Comparison of ENCODE assay signal across 14 cellular contexts in the genomic region with DNA sequence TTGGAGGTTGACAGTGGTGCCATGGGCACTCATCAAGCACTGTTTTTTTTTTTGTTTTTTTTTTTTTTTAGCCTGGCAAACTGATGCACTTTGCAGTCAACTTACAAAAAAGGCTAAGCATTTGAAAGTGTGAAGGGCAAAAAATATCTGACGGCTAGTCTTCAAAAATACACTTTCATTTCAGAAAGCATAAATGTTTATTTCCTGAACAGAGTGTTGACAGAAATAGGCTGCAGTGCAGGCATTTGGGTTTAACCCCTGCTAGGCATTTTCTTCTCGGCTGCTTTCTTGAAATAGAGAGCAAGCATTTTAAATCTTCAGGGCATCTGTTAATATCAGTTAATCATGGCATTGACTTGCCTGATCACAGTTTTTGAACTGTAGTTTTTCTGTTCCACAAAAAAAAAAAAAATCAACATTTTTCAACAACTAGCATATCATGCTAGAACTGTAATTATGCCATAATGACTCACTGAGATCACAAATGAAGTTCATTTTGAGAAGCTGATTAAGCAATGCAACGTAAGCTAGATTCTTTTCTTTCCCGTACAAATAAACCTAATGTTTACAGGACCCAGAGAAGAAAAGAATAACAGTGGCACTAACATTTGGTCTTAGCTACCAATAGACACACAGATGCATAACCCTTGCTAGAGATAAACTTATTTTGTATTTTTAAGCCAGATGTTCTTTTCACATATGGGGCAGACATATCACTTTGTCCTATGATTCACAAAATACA.
DNase-seq lines count a peak whose midpoint lies in the region; ATAC-seq and TF ChIP-seq lines count a peak whose summit lies in the region.
"Had no signal": no experiment of that assay in that cellular context is flagged by ENCODE, and none has a peak within 500 bp of the region (broad histone marks: within the 10 kb centered on the region; RNA-seq: fewer than 3 reads in every experiment).

No MANE protein-coding gene starts in this region.

- no peaks in the 10 kb centered on the region for H3K27me3 Mint-ChIP-seq in CD4-positive, alpha-beta memory T cell
- H3K27me3 Mint-ChIP-seq in activated T-helper 1 cell treated with anti-CD3 and anti-CD28 coated beads, Interleukin-12 subunit alpha, Interleukin-12 subunit beta, Interleukin-2, Interleukin-4 antibody, amounts not matched to agents 30 ng/mL and 10 ng/mL and 1 ng/mL, durations not matched to agents 14 hours and 24 hours and 36 hours (ENCODE audit: insufficient read depth), result no peaks in the 10 kb centered on the region
- H3K27me3 Mint-ChIP-seq: activated naive CD8-positive, alpha-beta T cell had no signal

- DNase-seq in AG08396 (ENCODE audit: low spot score), result peak; percentile 9
- peak; percentile 27 for DNase-seq in fibroblast of pulmonary artery (ENCODE audit: low read depth)
- no peak for DNase-seq in CD4-positive, alpha-beta memory T cell
- no peak for DNase-seq in activated T-helper 1 cell treated with anti-CD3 and anti-CD28 coated beads, Interleukin-12 subunit alpha, Interleukin-12 subunit beta, Interleukin-2, Interleukin-4 antibody, amounts not matched to agents 30 ng/mL and 10 ng/mL and 1 ng/mL, durations not matched to agents 14 hours and 24 hours and 36 hours (ENCODE audit: low spot score)
- no peak for DNase-seq in kidney glomerular epithelial cell (lab: John Stamatoyannopoulos, UW)
- no peak for DNase-seq in NCI-H345 (lab: John Stamatoyannopoulos, UW)
- DNase-seq: activated CD4-positive, alpha-beta T cell treated with anti-CD3 and anti-CD28 coated beads, Interleukin-2, amount 50 U/mL, for 1 hour; GOT3; NCI-H748 treated with DMSO at 0.1 percent for 48 hours; nephron progenitor cell had no signal

- POLR2A ChIA-PET in CD4-positive, alpha-beta memory T cell (lab: Charles Lee; ENCODE audit: partially characterized antibody), result no interaction called here

- H3K27ac ChIP-seq in CD4-positive, alpha-beta memory T cell (ENCODE audit: low read depth, low read length), result no peak overlapping the region

- H3K9me3 Mint-ChIP-seq in CD4-positive, alpha-beta memory T cell, result peaks cover 0 to 15% (median 3%) of the 10 kb centered on the region in 8 donors
- H3K9me3 Mint-ChIP-seq in activated T-helper 1 cell treated with anti-CD3 and anti-CD28 coated beads, Interleukin-12 subunit alpha, Interleukin-12 subunit beta, Interleukin-2, Interleukin-4 antibody, amounts not matched to agents 30 ng/mL and 10 ng/mL and 1 ng/mL, durations not matched to agents 14 hours and 24 hours and 36 hours, result peaks cover 9% of the 10 kb centered on the region
- H3K9me3 Mint-ChIP-seq: nephron progenitor cell had no signal

- TF ChIP-seq CTCF in WI38 (IDR thresholded peaks at IDR 0.05; ENCODE audit: low read depth, low read length) (no peak), fibroblast of pulmonary artery (IDR thresholded peaks at IDR 0.05; ENCODE audit: low read length, missing control alignments) (no peak)

- H3K4me1 Mint-ChIP-seq in CD4-positive, alpha-beta memory T cell, result no peaks in the 10 kb centered on the region
- H3K4me1 Mint-ChIP-seq in activated T-helper 1 cell treated with anti-CD3 and anti-CD28 coated beads, Interleukin-12 subunit alpha, Interleukin-12 subunit beta, Interleukin-2, Interleukin-4 antibody, amounts not matched to agents 30 ng/mL and 10 ng/mL and 1 ng/mL, durations not matched to agents 14 hours and 24 hours and 36 hours (ENCODE audit: low read depth), result no peaks in the 10 kb centered on the region
- H3K4me1 Mint-ChIP-seq: nephron progenitor cell had no signal

- CTCF ChIA-PET in CD4-positive, alpha-beta memory T cell (lab: Charles Lee; ENCODE audit: partially characterized antibody), result no interaction called here

- H3K4me3 Mint-ChIP-seq in CD4-positive, alpha-beta memory T cell, result no peak overlapping the region
- H3K4me3 Mint-ChIP-seq in activated T-helper 1 cell treated with anti-CD3 and anti-CD28 coated beads, Interleukin-12 subunit alpha, Interleukin-12 subunit beta, Interleukin-2, Interleukin-4 antibody, amounts not matched to agents 30 ng/mL and 10 ng/mL and 1 ng/mL, durations not matched to agents 14 hours and 24 hours and 36 hours, result no peak overlapping the region
- H3K4me3 Mint-ChIP-seq: activated naive CD8-positive, alpha-beta T cell; nephron progenitor cell had no signal

- H3K27me3 ChIP-seq in CD4-positive, alpha-beta memory T cell (ENCODE audit: insufficient read depth, low read length), result no peaks in the 10 kb centered on the region

- intact Hi-C loops in CD4-positive, alpha-beta memory T cell (cut with micrococcal nuclease), result no loop called here
- intact Hi-C loops in activated T-helper 1 cell treated with anti-CD3 and anti-CD28 coated beads, Interleukin-12 subunit alpha, Interleukin-12 subunit beta, Interleukin-2, Interleukin-4 antibody, amounts not matched to agents 30 ng/mL and 10 ng/mL and 1 ng/mL, durations not matched to agents 14 hours and 24 hours and 36 hours (cut with micrococcal nuclease), result no loop called here

- H3K27ac Mint-ChIP-seq in CD4-positive, alpha-beta memory T cell, result no peak overlapping the region
- no peak overlapping the region for H3K27ac Mint-ChIP-seq in activated T-helper 1 cell treated with anti-CD3 and anti-CD28 coated beads, Interleukin-12 subunit alpha, Interleukin-12 subunit beta, Interleukin-2, Interleukin-4 antibody, amounts not matched to agents 30 ng/mL and 10 ng/mL and 1 ng/mL, durations not matched to agents 14 hours and 24 hours and 36 hours
- H3K27ac Mint-ChIP-seq: activated naive CD8-positive, alpha-beta T cell; nephron progenitor cell had no signal

- H3K36me3 Mint-ChIP-seq in CD4-positive, alpha-beta memory T cell, result no peaks in the 10 kb centered on the region
- H3K36me3 Mint-ChIP-seq in activated T-helper 1 cell treated with anti-CD3 and anti-CD28 coated beads, Interleukin-12 subunit alpha, Interleukin-12 subunit beta, Interleukin-2, Interleukin-4 antibody, amounts not matched to agents 30 ng/mL and 10 ng/mL and 1 ng/mL, durations not matched to agents 14 hours and 24 hours and 36 hours (ENCODE audit: low read depth), result no peaks in the 10 kb centered on the region
- H3K36me3 Mint-ChIP-seq: activated naive CD8-positive, alpha-beta T cell had no signal

- H3K36me3 ChIP-seq in CD4-positive, alpha-beta memory T cell (ENCODE audit: insufficient read depth, low read length), result no peaks in the 10 kb centered on the region

- ATAC-seq in GM21515 (IDR thresholded peaks at IDR 0.05; ENCODE audit: unreplicated experiment), result peak; percentile 64
- ATAC-seq: SK-N-SH treated with all-trans-retinoic acid at 6 μM for 48 hours had no signal

- H3K9me3 ChIP-seq in CD4-positive, alpha-beta memory T cell (ENCODE audit: control insufficient read depth in 1 of 2, low read length in 2 of 2), result no peaks in the 10 kb centered on the region

- H3K4me1 ChIP-seq in CD4-positive, alpha-beta memory T cell (ENCODE audit: insufficient read depth, low read length), result no peaks in the 10 kb centered on the region

- H3K4me3 ChIP-seq in WI38 (ENCODE audit: low read depth, low read length), result peak overlapping the region; percentile 32
- no peak overlapping the region for H3K4me3 ChIP-seq in fibroblast of pulmonary artery (replicated peaks; ENCODE audit: low read depth, low read length)
- no peak overlapping the region for H3K4me3 ChIP-seq in CD4-positive, alpha-beta memory T cell (ENCODE audit: low read length in 2 of 2)

Comparison
In these comparisons a context has a peak if more than half of its experiments do, and no peak if none do; other contexts are left out.
1. DNase-seq: peak in AG08396 (single experiment) and fibroblast of pulmonary artery (single experiment); none in CD4-positive, alpha-beta memory T cell (0 of 5), activated T-helper 1 cell treated with anti-CD3 and anti-CD28 coated beads, Interleukin-12 subunit alpha, Interleukin-12 subunit beta, Interleukin-2, Interleukin-4 antibody, amounts not matched to agents 30 ng/mL and 10 ng/mL and 1 ng/mL, durations not matched to agents 14 hours and 24 hours and 36 hours (single experiment), kidney glomerular epithelial cell (single experiment) and NCI-H345 (single experiment).